Comparison of ENCODE assay signal across 8 cellular contexts in the genomic region with DNA sequence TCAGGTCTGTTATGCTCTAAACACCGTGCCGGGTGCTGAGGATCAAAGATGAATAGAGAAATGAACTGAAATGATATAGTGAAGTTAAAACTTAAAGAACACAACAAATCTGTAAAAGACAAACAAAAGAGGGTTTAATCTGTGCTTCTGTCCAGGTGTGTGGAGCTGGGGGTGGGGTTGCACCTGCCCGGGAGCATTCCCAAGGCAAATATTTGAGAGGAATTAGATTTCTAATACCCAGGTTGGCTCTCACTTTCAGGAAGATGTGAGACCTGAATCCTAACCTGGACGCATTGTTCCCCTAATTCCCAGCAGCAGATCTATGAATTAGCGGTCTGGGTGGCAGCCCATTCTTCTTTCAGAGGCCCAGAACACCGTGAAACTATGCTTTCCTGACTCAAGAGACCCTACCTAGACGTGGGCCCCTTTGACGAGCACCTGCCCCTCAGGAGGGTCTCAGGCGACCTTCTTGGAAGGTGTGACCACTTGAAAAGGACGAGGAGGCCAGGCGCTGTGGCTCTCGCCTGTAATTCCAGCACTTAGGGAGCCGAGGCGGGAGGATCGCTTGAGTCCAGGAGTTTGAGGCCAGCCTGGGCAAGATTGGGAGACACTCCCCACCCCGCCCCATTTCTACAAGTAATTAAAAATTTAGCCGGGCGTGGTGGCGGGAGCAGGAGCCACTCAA. TPM values are rescaled to one million over a fixed set of nuclear protein-coding genes. Genes with fewer than 3 reads are reported as not detected.
A peak's percentile ranks its signal among the peaks of the same experiment; 100 is the strongest.
DNase-seq lines count a peak whose midpoint lies in the region; ATAC-seq and TF ChIP-seq lines count a peak whose summit lies in the region.

No MANE protein-coding gene starts in this region.

- RAD21 ChIA-PET in HCT116 (lab: Charles Lee; ENCODE audit: low non-redundant PET in 1 of 2, low total read pairs in 2 of 2, uncharacterized antibody in 2 of 2, unreplicated experiment in 2 of 2), result no interaction called here

- peak overlapping the region; percentile 92 to 98 (median 95) for H3K4me3 Mint-ChIP-seq in brain
- peak overlapping the region; percentile 93 for H3K4me3 Mint-ChIP-seq in mesothelial cell of epicardium

- no peaks in the 10 kb centered on the region for H3K27me3 ChIP-seq in HCT116 (ENCODE audit: insufficient read depth, low read length)

- H3K27me3 Mint-ChIP-seq in brain (peaks cover 11% of the 10 kb centered on the region), mesothelial cell of epicardium (ENCODE audit: low read depth) (no peaks in the 10 kb centered on the region)

- peak overlapping the region; percentile 94 for H3K9ac ChIP-seq in HCT116 (ENCODE audit: low read length)

- peak overlapping the region; percentile 93 to 98 (median 97) for H3K27ac Mint-ChIP-seq in brain
- peak overlapping the region; percentile 87 for H3K27ac Mint-ChIP-seq in mesothelial cell of epicardium

- TF ChIP-seq CTCF in 22Rv1 (IDR thresholded peaks at IDR 0.05) (no peak), HCT116 (IDR thresholded peaks at IDR 0.05 in 2 of 3, conservative IDR thresholded peaks at IDR 0.05 in 1 of 3; ENCODE audit: borderline replicate concordance in 1 of 3, insufficient read depth in 1 of 3, low read depth in 2 of 3, low read length in 2 of 3) (no peak), brain (conservative IDR thresholded peaks at IDR 0.05) (no peak), mesothelial cell of epicardium (IDR thresholded peaks at IDR 0.05; ENCODE audit: unreplicated experiment) (no peak)

- H3K4me1 Mint-ChIP-seq in brain (peaks cover 32% of the 10 kb centered on the region), mesothelial cell of epicardium (peaks cover 18% of the 10 kb centered on the region)

- CTCF ChIA-PET in HCT116 (lab: Charles Lee), result interaction anchor here (1.0 to 1.1 kb wide), 2 partner anchors 13 to 168 kb away, joined by 3 to 4 read pairs; no protein-coding TSS in a partner anchor

- no peaks in the 10 kb centered on the region for H3K36me3 ChIP-seq in HCT116 (ENCODE audit: control insufficient read depth in 1 of 2, insufficient read depth in 2 of 2, low read length in 2 of 2)

- H3K4me3 ChIP-seq in HCT116 (replicated peaks in 1 of 2; ENCODE audit: low read depth in 1 of 2, low read length in 2 of 2), result peak overlapping the region; percentile 69 to 89

- intact Hi-C loops in HCT116 (cut with micrococcal nuclease), result loop anchor here (5.0 kb wide), 1 partner anchor 35 kb away; no protein-coding TSS in a partner anchor

- no peaks in the 10 kb centered on the region for H3K79me2 ChIP-seq in HCT116 (ENCODE audit: insufficient read depth, low read length)

- H3K9me3 Mint-ChIP-seq in brain, result no peaks in the 10 kb centered on the region
- H3K9me3 Mint-ChIP-seq in mesothelial cell of epicardium, result no peaks in the 10 kb centered on the region

- no peaks in the 10 kb centered on the region for H3K9me3 ChIP-seq in HCT116 (ENCODE audit: control insufficient read depth in 1 of 2, insufficient read depth in 1 of 2, low read depth in 1 of 2, low read length in 2 of 2)

- H4K20me1 ChIP-seq in HCT116 (ENCODE audit: insufficient read depth), result no peaks in the 10 kb centered on the region

- TF ChIP-seq POLR2A in HCT116 (IDR thresholded peaks at IDR 0.05; ENCODE audit: borderline replicate concordance, extremely low read depth, insufficient read depth, insufficient read length), result no peak

- ATAC-seq in HCT116, result no peak
- no peak for ATAC-seq in HG02759 (IDR thresholded peaks at IDR 0.05; ENCODE audit: unreplicated experiment)

- TSS peak; percentile 57 for BruUV-seq in HCT116 (replicated peaks; lab: Mats Ljungman, UMichigan)

- peaks cover 15 to 33% of the 10 kb centered on the region in 2 experiments; a peak in 3 of 4 replicates for H3K4me1 ChIP-seq in HCT116 (ENCODE audit: control insufficient read depth in 1 of 2, insufficient read depth in 2 of 2, low read length in 2 of 2)

- TF ChIP-seq RAD21 in HCT116 (IDR thresholded peaks at IDR 0.05; ENCODE audit: low read depth), result no peak

- H3K27ac ChIP-seq in 22Rv1 (peak overlapping the region; percentile 86), HCT116 (ENCODE audit: low read depth, low read length) (peak overlapping the region; percentile 80)

- POLR2A ChIA-PET in HCT116 (lab: Charles Lee), result interaction anchor here (0.9 to 1.3 kb wide), 3 partner anchors 38 to 114 kb away, joined by 3 to 5 read pairs (median 4); a partner anchor contains a TSS

- H3K4me2 ChIP-seq in HCT116 (ENCODE audit: low read length), result peak overlapping the region; percentile 99

- no peaks in the 10 kb centered on the region for H3K9me2 ChIP-seq in HCT116 (ENCODE audit: insufficient read depth)

- DNase-seq in HCT116 (ENCODE audit: low read depth, low spot score), result no peak
- no peak for DNase-seq in mesothelial cell of epicardium (ENCODE audit: low spot score in 2 of 2, unreplicated experiment in 2 of 2)
- no peak for DNase-seq in SIG-M5 treated with dmso at 0.1 percent for 504 hours (lab: John Stamatoyannopoulos, UW; ENCODE audit: unreplicated experiment)
- DNase-seq in GM03348 (ENCODE audit: low spot score), result no peak
- no peak for DNase-seq in dedifferentiated amniotic fluid mesenchymal stem cell (ENCODE audit: extremely low spot score)

- H2AFZ ChIP-seq in HCT116 (ENCODE audit: low read depth, low read length, poor library complexity, severe bottlenecking), result peak overlapping the region; percentile 87

- H3K36me3 Mint-ChIP-seq in brain (no peaks in the 10 kb centered on the region), mesothelial cell of epicardium (no peaks in the 10 kb centered on the region)

TF ChIP-seq in HCT116, 20 proteins besides CTCF, POLR2A, EP300 and RAD21 (continues in another document):
- no peak for TF ChIP-seq EZH2 (IDR thresholded peaks at IDR 0.05)
- TF ChIP-seq SRF (IDR thresholded peaks at IDR 0.05; ENCODE audit: low read depth), result no peak
- TF ChIP-seq, protein P1, sequence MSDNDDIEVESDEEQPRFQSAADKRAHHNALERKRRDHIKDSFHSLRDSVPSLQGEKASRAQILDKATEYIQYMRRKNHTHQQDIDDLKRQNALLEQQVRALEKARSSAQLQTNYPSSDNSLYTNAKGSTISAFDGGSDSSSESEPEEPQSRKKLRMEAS (IDR thresholded peaks at IDR 0.05), result no peak
- TF ChIP-seq YY1 (IDR thresholded peaks at IDR 0.05; ENCODE audit: extremely low read depth, insufficient replicate concordance, low read depth, low read length), result no peak
- no peak for TF ChIP-seq FOSL1 (IDR thresholded peaks at IDR 0.05; ENCODE audit: low read depth)
- TF ChIP-seq, protein P2, sequence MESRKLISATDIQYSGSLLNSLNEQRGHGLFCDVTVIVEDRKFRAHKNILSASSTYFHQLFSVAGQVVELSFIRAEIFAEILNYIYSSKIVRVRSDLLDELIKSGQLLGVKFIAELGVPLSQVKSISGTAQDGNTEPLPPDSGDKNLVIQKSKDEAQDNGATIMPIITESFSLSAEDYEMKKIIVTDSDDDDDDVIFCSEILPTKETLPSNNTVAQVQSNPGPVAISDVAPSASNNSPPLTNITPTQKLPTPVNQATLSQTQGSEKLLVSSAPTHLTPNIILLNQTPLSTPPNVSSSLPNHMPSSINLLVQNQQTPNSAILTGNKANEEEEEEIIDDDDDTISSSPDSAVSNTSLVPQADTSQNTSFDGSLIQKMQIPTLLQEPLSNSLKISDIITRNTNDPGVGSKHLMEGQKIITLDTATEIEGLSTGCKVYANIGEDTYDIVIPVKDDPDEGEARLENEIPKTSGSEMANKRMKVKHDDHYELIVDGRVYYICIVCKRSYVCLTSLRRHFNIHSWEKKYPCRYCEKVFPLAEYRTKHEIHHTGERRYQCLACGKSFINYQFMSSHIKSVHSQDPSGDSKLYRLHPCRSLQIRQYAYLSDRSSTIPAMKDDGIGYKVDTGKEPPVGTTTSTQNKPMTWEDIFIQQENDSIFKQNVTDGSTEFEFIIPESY (IDR thresholded peaks at IDR 0.05; ENCODE audit: extremely low read depth, insufficient replicate concordance, low read length), result no peak
- no peak for TF ChIP-seq CBX3 (IDR thresholded peaks at IDR 0.05; ENCODE audit: low read depth)
- TF ChIP-seq ZFX (IDR thresholded peaks at IDR 0.05), result no peak
- no peak for TF ChIP-seq ELF1 (IDR thresholded peaks at IDR 0.05; ENCODE audit: borderline replicate concordance, low read depth)
- no peak for TF ChIP-seq EZH2phosphoT487 (IDR thresholded peaks at IDR 0.05; ENCODE audit: borderline replicate concordance)
- no peak for TF ChIP-seq TCF7L2 (IDR thresholded peaks at IDR 0.05; ENCODE audit: borderline replicate concordance, extremely low read depth, insufficient read depth, insufficient read length)

RNA-seq across cellular contexts. Expression of a gene that starts 0.7 kb away (rescaled TPM):
- 33.2 TPM for total RNA-seq in HCT116 (2021; ENCODE audit: unreplicated experiment)
- 41.0 and 55.0 TPM in 2 replicates for polyA plus RNA-seq in HCT116 (2012)
- polyA plus RNA-seq in brain (ENCODE audit: insufficient read depth, low read depth, low replicate concordance), result 36.5 TPM
- 25.1 to 26.4 TPM (median 25.7 TPM) in 3 replicates for total RNA-seq in mesothelial cell of epicardium

RNA-seq across cellular contexts. Expression of a gene that starts 7.4 kb away (rescaled TPM):
- 4.7 TPM for total RNA-seq in HCT116 (2021; ENCODE audit: unreplicated experiment)
- 3.2 and 5.1 TPM in 2 replicates for polyA plus RNA-seq in HCT116 (2012)
- 5.3 TPM for polyA plus RNA-seq in brain (ENCODE audit: insufficient read depth, low read depth, low replicate concordance)
- 8.8 to 9.2 TPM (median 9.1 TPM) in 3 replicates for total RNA-seq in mesothelial cell of epicardium

RNA-seq across cellular contexts. Expression of a gene that starts 22.2 kb away (rescaled TPM):
- total RNA-seq in HCT116 (2021; ENCODE audit: unreplicated experiment) (not detected), mesothelial cell of epicardium (0.20 TPM in 1 of 3 replicates, not detected in the others)
- polyA plus RNA-seq in HCT116 (2012), result not detected in 2 replicates
- 1.7 TPM for polyA plus RNA-seq in brain (ENCODE audit: insufficient read depth, low read depth, low replicate concordance)

RNA-seq across cellular contexts. Expression of a gene that starts 38.7 kb away (rescaled TPM):
- total RNA-seq in HCT116 (2021; ENCODE audit: unreplicated experiment), result 80.6 TPM
- 21.2 and 22.3 TPM in 2 replicates for polyA plus RNA-seq in HCT116 (2012)
- polyA plus RNA-seq in brain (ENCODE audit: insufficient read depth, low read depth, low replicate concordance), result 20.4 TPM
- 104 to 111 TPM (median 105 TPM) in 3 replicates for total RNA-seq in mesothelial cell of epicardium

RNA-seq across cellular contexts. Expression of a gene that starts 39.9 kb away (rescaled TPM):
- total RNA-seq in HCT116 (2021; ENCODE audit: unreplicated experiment), result 80.4 TPM
- 22.8 and 31.9 TPM in 2 replicates for polyA plus RNA-seq in HCT116 (2012)
- 21.4 TPM for polyA plus RNA-seq in brain (ENCODE audit: insufficient read depth, low read depth, low replicate concordance)
- total RNA-seq in mesothelial cell of epicardium, result 45.1 to 52.9 TPM (median 50.6 TPM) in 3 replicates
